Comparison of ENCODE assay signal across 18 cellular contexts in the genomic region with DNA sequence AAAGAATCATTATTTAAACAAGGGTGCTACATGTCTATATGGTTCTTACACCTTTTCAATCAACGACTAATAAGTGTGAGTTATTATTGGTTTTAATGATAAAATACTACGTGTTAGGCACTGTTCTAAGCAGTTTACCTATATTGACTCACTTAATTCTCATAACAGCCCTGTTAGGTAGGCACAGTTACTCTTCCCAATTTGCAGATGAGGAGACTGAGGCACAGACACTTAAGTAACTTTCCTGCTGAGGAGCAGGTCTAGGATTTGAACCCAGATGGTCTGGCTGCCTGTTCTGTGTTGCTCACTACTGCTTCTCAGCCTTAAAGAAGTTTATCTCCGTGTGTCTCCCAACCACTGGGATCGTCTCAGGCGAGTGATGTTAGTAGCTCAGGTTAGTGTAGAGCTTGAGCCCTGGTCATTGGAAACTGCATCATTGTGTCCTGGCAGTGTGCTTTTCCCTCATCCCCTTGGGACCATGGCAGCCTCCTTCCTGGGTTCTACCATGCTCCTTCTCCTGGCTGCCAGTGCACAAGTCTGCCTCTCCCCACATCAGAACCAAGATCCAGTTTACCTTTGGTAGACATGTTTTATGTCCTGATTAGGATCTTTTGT. TPM values are rescaled to one million over a fixed set of nuclear protein-coding genes. Genes with fewer than 3 reads are reported as not detected.
"Had no signal": no experiment of that assay in that cellular context is flagged by ENCODE, and none has a peak within 500 bp of the region (broad histone marks: within the 10 kb centered on the region; RNA-seq: fewer than 3 reads in every experiment).

No MANE protein-coding gene starts in this region.

- H3K4me3 ChIP-seq: cardiac muscle cell, coronary artery, left ventricle myocardium inferior, ovary, thyroid gland had no signal

- DNase-seq: activated CD4-positive, alpha-beta T cell treated with anti-CD3 and anti-CD28 coated beads for 48 hours; activated effector memory CD4-positive, alpha-beta T cell treated with anti-CD3 and anti-CD28 coated beads, Interleukin-2, amount 50 U/mL, for 16 hours; activated T-cell treated with anti-CD3 and anti-CD28 coated beads, Interleukin-2, amount 50 U/mL, for 1 hour; effector CD8-positive, alpha-beta T cell; left ventricle myocardium inferior; mesenchymal stem cell; ovary; stimulated activated CD4-positive, alpha-beta T cell treated with anti-CD3 and anti-CD28 coated beads, Interleukin-15, amount 100 ng/mL, for 24 hours; stimulated activated CD4-positive, alpha-beta T cell treated with anti-CD3 and anti-CD28 coated beads, Interleukin-4, amount 100 ng/mL, for 24 hours; SW 1271; thyroid gland; WERI-Rb-1 had no signal

- H3K27me3 ChIP-seq: cardiac muscle cell, ovary, thyroid gland had no signal

- H3K9me3 ChIP-seq: left ventricle myocardium inferior, ovary, thyroid gland had no signal

- H3K4me3 Mint-ChIP-seq: neural crest cell had no signal

- H3K36me3 ChIP-seq: cardiac muscle cell, ovary, thyroid gland had no signal

- H3K27ac ChIP-seq: cardiac muscle cell, coronary artery, left ventricle myocardium inferior, ovary, thyroid gland, WERI-Rb-1 had no signal

- H3K9me3 Mint-ChIP-seq: neural crest cell had no signal

RNA-seq across cellular contexts. Expression of a gene that starts 46.7 kb away (rescaled TPM):
- total RNA-seq: cardiac muscle cell, fibroblast of lung, frontal cortex, left ventricle myocardium inferior, neural crest cell had no signal
- polyA plus RNA-seq: fibroblast of lung, keratinocyte had no signal
